ENCODE assay signal across 8 cellular contexts in the genomic region with DNA sequence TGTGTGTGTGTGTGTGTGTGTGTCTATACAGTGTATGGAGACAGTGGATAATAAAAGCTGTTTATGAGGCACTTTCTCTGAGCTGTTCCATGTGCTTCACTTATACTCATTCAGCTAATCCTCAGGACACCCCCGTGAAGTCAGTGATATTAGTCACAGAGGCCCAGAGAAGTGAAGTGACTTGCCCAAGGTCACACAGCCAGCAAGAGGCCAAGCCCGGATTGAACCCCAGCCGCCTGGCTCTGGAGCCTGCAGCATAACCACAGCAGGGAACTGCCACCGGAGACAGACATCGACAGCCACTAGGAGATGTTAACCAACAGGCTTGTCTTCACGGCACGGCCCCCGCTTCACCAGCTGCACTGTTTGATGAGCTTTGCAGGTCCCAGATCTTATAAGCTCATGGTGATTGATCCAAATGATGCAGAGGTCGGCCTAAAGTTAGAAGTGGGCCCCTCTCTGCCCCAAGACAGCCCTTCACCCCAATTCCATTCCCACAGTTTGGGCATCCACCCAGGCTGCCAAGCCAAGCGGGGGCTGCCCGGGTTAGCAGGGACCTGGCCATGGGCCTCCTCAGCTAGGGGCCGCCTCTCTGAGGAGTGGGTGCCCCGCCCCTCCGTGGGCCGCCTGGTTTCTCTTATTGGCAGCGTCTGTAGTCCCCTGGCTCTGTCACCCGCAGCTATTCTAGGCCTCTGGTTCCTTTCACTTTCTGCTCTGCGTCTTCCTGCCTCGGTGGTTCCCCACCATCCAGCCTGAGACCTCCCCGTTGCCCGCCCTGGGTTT. TPM values are rescaled to one million over a fixed set of nuclear protein-coding genes. Genes with fewer than 3 reads are reported as not detected.
DNase-seq lines count a peak whose midpoint lies in the region; ATAC-seq and TF ChIP-seq lines count a peak whose summit lies in the region.

No MANE protein-coding gene starts in this region.

- H3K27me3 ChIP-seq in colonic mucosa (no peaks in the 10 kb centered on the region), BE2C (no peaks in the 10 kb centered on the region)

- peak overlapping the region in 1 of 2 donors; percentile 35 for H3K9ac ChIP-seq in colonic mucosa (ENCODE audit: low read depth in 2 of 2, low read length in 2 of 2)

- no peak overlapping the region for H3K4me3 ChIP-seq in colonic mucosa
- H3K4me3 ChIP-seq in BE2C (ENCODE audit: low read depth, low read length), result no peak overlapping the region

- H3K4me1 ChIP-seq in colonic mucosa (no peaks in the 10 kb centered on the region), BE2C (no peaks in the 10 kb centered on the region)

- peak; percentile 40 for DNase-seq in UCSD-AML1 (lab: John Stamatoyannopoulos, UW; ENCODE audit: unreplicated experiment)
- peak; percentile 33 for DNase-seq in colonic mucosa
- peak; percentile 93 for DNase-seq in stimulated activated CD4-positive, alpha-beta T cell treated with anti-CD3 and anti-CD28 coated beads, Interleukin-1b, Interleukin-23, amount 100 ng/mL, for 48 hours
- DNase-seq in NCI-H1436 treated with DMSO at 0.1 percent for 48 hours (lab: John Stamatoyannopoulos, UW), result no peak
- DNase-seq in BE2C, result no peak
- DNase-seq in NCI-H1092 (lab: John Stamatoyannopoulos, UW), result no peak

- intact Hi-C loops in colonic mucosa (cut with DNase I), result no loop called here

- ATAC-seq in GM18867 (IDR thresholded peaks at IDR 0.05; ENCODE audit: unreplicated experiment), result peak; percentile 86
- peak; percentile 75 for ATAC-seq in HG03060 (IDR thresholded peaks at IDR 0.05; ENCODE audit: low read depth, unreplicated experiment)

- no peaks in the 10 kb centered on the region for H3K36me3 ChIP-seq in colonic mucosa
- no peaks in the 10 kb centered on the region for H3K36me3 ChIP-seq in BE2C

- peak overlapping the region; percentile 53 for H3K27ac ChIP-seq in colonic mucosa

- H3K9me3 ChIP-seq in colonic mucosa, result no peaks in the 10 kb centered on the region
- H3K9me3 ChIP-seq in BE2C, result no peaks in the 10 kb centered on the region

- TF ChIP-seq CTCF in colonic mucosa (IDR thresholded peaks at IDR 0.05) (no peak), BE2C (IDR thresholded peaks at IDR 0.05; ENCODE audit: low read depth, low read length) (no peak)

RNA-seq across cellular contexts. Expression of gene SOCS1, which starts 30.9 kb away (rescaled TPM):
- total RNA-seq in colonic mucosa, result 1 to 10 TPM; 3.2 to 3.7 TPM
- polyA plus RNA-seq in BE2C (2012; ENCODE audit: insufficient read depth, insufficient read length, low read depth), result 0.83 TPM

RNA-seq across cellular contexts. Expression of gene TNP2, which starts 44.0 kb away (rescaled TPM):
- not detected for total RNA-seq in colonic mucosa
- not detected for polyA plus RNA-seq in BE2C (2012; ENCODE audit: insufficient read depth, insufficient read length, low read depth)

RNA-seq across cellular contexts. Expression of gene PRM3, which starts 48.3 kb away (rescaled TPM):
- not detected for total RNA-seq in colonic mucosa
- not detected for polyA plus RNA-seq in BE2C (2012; ENCODE audit: insufficient read depth, insufficient read length, low read depth)

RNA-seq across cellular contexts. Expression of gene PRM2, which starts 51.2 kb away (rescaled TPM):
- total RNA-seq in colonic mucosa, result not detected
- polyA plus RNA-seq in BE2C (2012; ENCODE audit: insufficient read depth, insufficient read length, low read depth), result not detected

RNA-seq across cellular contexts. Expression of gene PRM1, which starts 56.0 kb away (rescaled TPM):
- total RNA-seq in colonic mucosa, result not detected
- not detected for polyA plus RNA-seq in BE2C (2012; ENCODE audit: insufficient read depth, insufficient read length, low read depth)

Comparison
In these comparisons a context has a peak if more than half of its experiments do, and no peak if none do; other contexts are left out.
1. DNase-seq: peak in UCSD-AML1 (single experiment), colonic mucosa (single experiment) and stimulated activated CD4-positive, alpha-beta T cell treated with anti-CD3 and anti-CD28 coated beads, Interleukin-1b, Interleukin-23, amount 100 ng/mL, for 48 hours (single experiment); none in NCI-H1436 treated with DMSO at 0.1 percent for 48 hours (single experiment), BE2C (single experiment) and NCI-H1092 (single experiment).